Comparison of ENCODE assay signal across 21 cellular contexts in the genomic region with DNA sequence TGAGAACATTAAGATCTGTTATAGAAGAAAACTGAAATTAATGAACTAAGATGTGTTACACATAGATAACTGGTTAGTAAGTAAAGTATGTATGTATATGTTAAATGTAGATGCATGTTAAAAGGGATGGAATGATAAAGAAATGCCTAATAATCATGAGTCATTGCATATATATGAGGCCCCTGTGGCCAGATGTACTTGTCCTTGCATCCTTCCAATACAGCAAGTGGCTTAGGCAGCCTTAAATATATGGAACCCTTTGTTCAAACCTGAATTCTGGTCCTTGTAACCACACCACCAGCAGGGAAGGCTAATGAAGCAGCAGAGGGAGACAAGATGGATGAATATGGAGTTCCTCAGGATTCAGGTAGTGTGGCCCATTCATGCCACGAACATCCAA. TPM values are rescaled to one million over a fixed set of nuclear protein-coding genes. Genes with fewer than 3 reads are reported as not detected.
DNase-seq lines count a peak whose midpoint lies in the region; ATAC-seq, FAIRE-seq and TF ChIP-seq lines count a peak whose summit lies in the region.
"Had no signal": no experiment of that assay in that cellular context is flagged by ENCODE, and none has a peak within 500 bp of the region (broad histone marks: within the 10 kb centered on the region; RNA-seq: fewer than 3 reads in every experiment).

No MANE protein-coding gene starts in this region.

- H3K79me2 ChIP-seq in keratinocyte (ENCODE audit: control insufficient read depth, insufficient read depth, low read length) = no peaks in the 10 kb centered on the region

- CTCF ChIA-PET in activated CD4-positive, alpha-beta memory T cell treated with anti-CD3 and anti-CD28 coated beads, Interleukin-2, amount 10 ng/mL, durations not matched to agents 7 days and 5 days (lab: Charles Lee) = no interaction called here

- peak; percentile 60 for FAIRE-seq in keratinocyte (lab: Jason Lieb, UNC)
- FAIRE-seq: G401.6, GM12892 had no signal

- no peak overlapping the region for H3K27ac ChIP-seq in keratinocyte (ENCODE audit: control insufficient read depth, insufficient read depth, low read length)
- H3K27ac ChIP-seq: BLaER1 had no signal

- H3K4me2 ChIP-seq in keratinocyte (ENCODE audit: control insufficient read depth, extremely low read depth, insufficient read depth, low read depth, low read length) = no peak overlapping the region
- H3K4me2 ChIP-seq: BLaER1 had no signal

- no peak overlapping the region for H3K27ac Mint-ChIP-seq in stimulated activated memory B cell treated with anti-CD40 and anti-IgM and Interleukin-4, amounts not matched to agents 10 μg/mL and 1 μg/mL and 100 μg/mL, for 72 hours
- H3K27ac Mint-ChIP-seq in activated CD4-positive, alpha-beta memory T cell treated with anti-CD3 and anti-CD28 coated beads, Interleukin-2, amount 10 ng/mL, durations not matched to agents 7 days and 5 days = no peak overlapping the region
- H3K27ac Mint-ChIP-seq: CD4-positive, alpha-beta memory T cell had no signal

- no peaks in the 10 kb centered on the region for H4K20me1 ChIP-seq in keratinocyte (ENCODE audit: control insufficient read depth, extremely low read depth, insufficient read depth, low read length)
- H4K20me1 ChIP-seq: BLaER1 had no signal

- H3K9ac ChIP-seq in keratinocyte (ENCODE audit: control insufficient read depth, extremely low read depth, insufficient read depth, low read length) = no peak overlapping the region
- H3K9ac ChIP-seq: BLaER1 had no signal

- H3K27me3 Mint-ChIP-seq in stimulated activated memory B cell treated with anti-CD40 and anti-IgM and Interleukin-4, amounts not matched to agents 10 μg/mL and 1 μg/mL and 100 μg/mL, for 72 hours = no peaks in the 10 kb centered on the region
- peaks cover 11% of the 10 kb centered on the region for H3K27me3 Mint-ChIP-seq in activated CD4-positive, alpha-beta memory T cell treated with anti-CD3 and anti-CD28 coated beads, Interleukin-2, amount 10 ng/mL, durations not matched to agents 7 days and 5 days

- TF ChIP-seq CTCF in choroid plexus epithelial cell (conservative IDR thresholded peaks at IDR 0.05; ENCODE audit: low read depth, low read length) = no peak
- TF ChIP-seq CTCF in keratinocyte (optimal IDR thresholded peaks at IDR 0.05 in 1 of 3, IDR thresholded peaks at IDR 0.05 in 1 of 3, conservative IDR thresholded peaks at IDR 0.05 in 1 of 3; ENCODE audit: extremely low read depth in 1 of 3, insufficient read depth in 2 of 3, low read length in 3 of 3) = no peak

- H3K4me3 ChIP-seq in choroid plexus epithelial cell (ENCODE audit: low read depth, low read length) = no peak overlapping the region
- H3K4me3 ChIP-seq in keratinocyte (ENCODE audit: control insufficient read depth in 2 of 3, extremely low read depth in 1 of 3, insufficient read depth in 2 of 3, low read depth in 1 of 3, low read length in 3 of 3) = no peak overlapping the region
- no peak overlapping the region for H3K4me3 ChIP-seq in HAP-1
- H3K4me3 ChIP-seq: BLaER1 had no signal

- dilution Hi-C loops in keratinocyte (cut with MboI; ENCODE audit: extremely low pct_ligation_motif_present, low sequenced_read_pairs) = no loop called here

- H3K4me3 Mint-ChIP-seq in stimulated activated memory B cell treated with anti-CD40 and anti-IgM and Interleukin-4, amounts not matched to agents 10 μg/mL and 1 μg/mL and 100 μg/mL, for 72 hours = no peak overlapping the region
- no peak overlapping the region for H3K4me3 Mint-ChIP-seq in activated CD4-positive, alpha-beta memory T cell treated with anti-CD3 and anti-CD28 coated beads, Interleukin-2, amount 10 ng/mL, durations not matched to agents 7 days and 5 days
- H3K4me3 Mint-ChIP-seq: CD4-positive, alpha-beta memory T cell had no signal

- no peak overlapping the region for H2AFZ ChIP-seq in keratinocyte (ENCODE audit: control insufficient read depth, low read length)

- H3K36me3 Mint-ChIP-seq in stimulated activated memory B cell treated with anti-CD40 and anti-IgM and Interleukin-4, amounts not matched to agents 10 μg/mL and 1 μg/mL and 100 μg/mL, for 72 hours = no peaks in the 10 kb centered on the region
- H3K36me3 Mint-ChIP-seq in activated CD4-positive, alpha-beta memory T cell treated with anti-CD3 and anti-CD28 coated beads, Interleukin-2, amount 10 ng/mL, durations not matched to agents 7 days and 5 days (ENCODE audit: low read depth) = no peaks in the 10 kb centered on the region
- H3K36me3 Mint-ChIP-seq: CD4-positive, alpha-beta memory T cell had no signal

- no peaks in the 10 kb centered on the region for H3K4me1 Mint-ChIP-seq in stimulated activated memory B cell treated with anti-CD40 and anti-IgM and Interleukin-4, amounts not matched to agents 10 μg/mL and 1 μg/mL and 100 μg/mL, for 72 hours
- H3K4me1 Mint-ChIP-seq in activated CD4-positive, alpha-beta memory T cell treated with anti-CD3 and anti-CD28 coated beads, Interleukin-2, amount 10 ng/mL, durations not matched to agents 7 days and 5 days = no peaks in the 10 kb centered on the region
- H3K4me1 Mint-ChIP-seq: CD4-positive, alpha-beta memory T cell had no signal

- H3K9me1 ChIP-seq in keratinocyte (ENCODE audit: control insufficient read depth, extremely low read depth, insufficient read depth, low read length) = no peaks in the 10 kb centered on the region

- POLR2A ChIA-PET in activated CD4-positive, alpha-beta memory T cell treated with anti-CD3 and anti-CD28 coated beads, Interleukin-2, amount 10 ng/mL, durations not matched to agents 7 days and 5 days (lab: Charles Lee) = no interaction called here

- no peak for ATAC-seq in stimulated activated memory B cell treated with anti-CD40 and anti-IgM and Interleukin-4, amounts not matched to agents 10 μg/mL and 1 μg/mL and 100 μg/mL, for 72 hours
- ATAC-seq: Panc1 had no signal

- H3K36me3 ChIP-seq in keratinocyte (ENCODE audit: control insufficient read depth in 2 of 2, extremely low read depth in 1 of 2, insufficient read depth in 2 of 2, low read length in 2 of 2) (no peaks in the 10 kb centered on the region), HAP-1 (replicated peaks) (no peaks in the 10 kb centered on the region)
- H3K36me3 ChIP-seq: BLaER1 had no signal

- H3K4me1 ChIP-seq in keratinocyte (ENCODE audit: control insufficient read depth, extremely low read depth, insufficient read depth, low read length) = peaks cover 23% of the 10 kb centered on the region
- H3K4me1 ChIP-seq in HAP-1 = peaks cover 8% of the 10 kb centered on the region

- DNase-seq in EL = peak; percentile 74
- peak; percentile 37 for DNase-seq in HT1080 (ENCODE audit: low read depth)
- DNase-seq in choroid plexus epithelial cell (ENCODE audit: low read depth) = peak; percentile 27
- DNase-seq in keratinocyte (ENCODE audit: low read depth, low spot score) = peak; percentile 17
- no peak for DNase-seq in activated CD4-positive, alpha-beta memory T cell treated with anti-CD3 and anti-CD28 coated beads, Interleukin-2, amount 10 ng/mL, durations not matched to agents 7 days and 5 days
- no peak for DNase-seq in HAP-1 (ENCODE audit: low spot score in 2 of 2)
- DNase-seq: Caco-2; CD4-positive, alpha-beta memory T cell; DMS 273 treated with DMSO at 0.1 percent for 48 hours; DMS79 treated with DMSO at 0.1 percent for 48 hours; GOT3; KG1; NCI-H1092; NCI-H1436; NCI-H187 treated with DMSO at 0.1 percent for 48 hours; NCI-H748 treated with DMSO at 0.1 percent for 48 hours had no signal

- no peaks in the 10 kb centered on the region for H3K9me3 ChIP-seq in keratinocyte (ENCODE audit: control insufficient read depth, low read depth, low read length)
- H3K9me3 ChIP-seq in HAP-1 = no peaks in the 10 kb centered on the region
- H3K9me3 ChIP-seq: BLaER1, Caco-2 had no signal

- no peaks in the 10 kb centered on the region for H3K27me3 ChIP-seq in keratinocyte (ENCODE audit: control insufficient read depth, extremely low read depth, insufficient read depth, low read length)
- no peaks in the 10 kb centered on the region for H3K27me3 ChIP-seq in HAP-1 (ENCODE audit: low read depth)
- H3K27me3 ChIP-seq: BLaER1 had no signal

- no peaks in the 10 kb centered on the region for H3K9me3 Mint-ChIP-seq in stimulated activated memory B cell treated with anti-CD40 and anti-IgM and Interleukin-4, amounts not matched to agents 10 μg/mL and 1 μg/mL and 100 μg/mL, for 72 hours
- no peaks in the 10 kb centered on the region for H3K9me3 Mint-ChIP-seq in activated CD4-positive, alpha-beta memory T cell treated with anti-CD3 and anti-CD28 coated beads, Interleukin-2, amount 10 ng/mL, durations not matched to agents 7 days and 5 days
- H3K9me3 Mint-ChIP-seq: CD4-positive, alpha-beta memory T cell had no signal

- in situ Hi-C loops in HAP-1 (cut with MboI; ENCODE audit: low sequenced_read_pairs) = no loop called here

RNA-seq across cellular contexts. Expression of a gene that starts 9.8 kb away (rescaled TPM):
- total RNA-seq in HT1080 (2014; rRNA removed; shearing (Covaris generic)) = 3.8 and 9.6 TPM in 2 replicates
- polyA plus RNA-seq in HT1080 (2015; cell fraction: cytosol; rRNA removed) = 9.6 and 10.7 TPM in 2 replicates
- 3.5 and 3.9 TPM in 2 replicates for polyA plus RNA-seq in HT1080 (2015; cell fraction: nucleus; rRNA removed)
- 0.67 to 1.7 TPM (median 1.0 TPM) in 3 replicates for polyA plus RNA-seq in keratinocyte
- 2.6 TPM for polyA plus RNA-seq in keratinocyte (2011; ENCODE audit: low read depth)
- polyA plus RNA-seq in keratinocyte (2011; cell fraction: cytosol; rRNA removed) = 0.73 and 1.4 TPM in 2 replicates
- polyA plus RNA-seq in keratinocyte (2011; cell fraction: nucleus; rRNA removed) = 0.69 and 0.84 TPM in 2 replicates
- 0.27 and 1.4 TPM in 2 replicates for polyA plus RNA-seq in keratinocyte (2012; ENCODE audit: low replicate concordance)
- 0.96 to 2.4 TPM in 2 of 3 replicates, not detected in the other for polyA minus RNA-seq in keratinocyte
- polyA minus RNA-seq in keratinocyte (2011; cell fraction: cytosol; rRNA and poly(A)+ RNA removed) = 4.4 TPM
- polyA minus RNA-seq in keratinocyte (2011; cell fraction: nucleus; rRNA and poly(A)+ RNA removed) = 0.42 and 1.2 TPM in 2 replicates
- total RNA-seq in activated CD4-positive, alpha-beta memory T cell treated with anti-CD3 and anti-CD28 coated beads, Interleukin-2, amount 10 ng/mL, durations not matched to agents 7 days and 5 days = 1 to 10 TPM; 7.2 to 8.4 TPM

Comparison
In these comparisons a context has a peak if more than half of its experiments do, and no peak if none do; other contexts are left out.
1. DNase-seq: peak in EL (single experiment), HT1080 (single experiment), choroid plexus epithelial cell (single experiment) and keratinocyte (single experiment); none in activated CD4-positive, alpha-beta memory T cell treated with anti-CD3 and anti-CD28 coated beads, Interleukin-2, amount 10 ng/mL, durations not matched to agents 7 days and 5 days (single experiment) and HAP-1 (0 of 2).